ENCODE assay signal across 22 cellular contexts in genomic region chr10:74831518-74832120, GRCh38. TPM values are rescaled to one million over a fixed set of nuclear protein-coding genes. Genes with fewer than 3 reads are reported as not detected.
DNase-seq lines count a peak whose midpoint lies in the region; ATAC-seq and TF ChIP-seq lines count a peak whose summit lies in the region.
"Had no signal": no experiment of that assay in that cellular context is flagged by ENCODE, and none has a peak within 500 bp of the region (broad histone marks: within the 10 kb centered on the region; RNA-seq: fewer than 3 reads in every experiment).

No MANE protein-coding gene starts in this region.

- H3K27ac ChIP-seq in left ventricle myocardium inferior (replicated peaks) (peak overlapping the region; percentile 7), heart left ventricle (peak overlapping the region in 3 of 12 donors; percentile 9 to 39 (median 25)), PC-3 (ENCODE audit: low read length) (no peak overlapping the region), muscle layer of colon (ENCODE audit: low read depth, low read length) (peak overlapping the region; percentile 9), uterus (peak overlapping the region; percentile 9 to 40)
- H3K27ac ChIP-seq: brain microvascular endothelial cell, SK-N-MC had no signal

- H3K4me3 ChIP-seq in left ventricle myocardium inferior (no peak overlapping the region), heart left ventricle (no peak overlapping the region), PC-3 (ENCODE audit: low read length) (no peak overlapping the region), muscle layer of colon (ENCODE audit: low read depth in 1 of 2, low read length in 2 of 2) (no peak overlapping the region), uterus (no peak overlapping the region)
- H3K4me3 ChIP-seq: mucosa of descending colon, right atrium auricular region, SK-N-MC had no signal

- H3K4me2 ChIP-seq in PC-3 (ENCODE audit: low read length) = no peak overlapping the region

- no peaks in the 10 kb centered on the region for H3K9me2 ChIP-seq in PC-3 (replicated peaks; ENCODE audit: low read length)

- peaks cover 7% of the 10 kb centered on the region for H3F3A ChIP-seq in PC-3 (ENCODE audit: low read length, unreplicated experiment)

- TF ChIP-seq CTCF in left ventricle myocardium inferior (IDR thresholded peaks at IDR 0.05; ENCODE audit: borderline replicate concordance) (no peak), heart left ventricle (IDR thresholded peaks at IDR 0.05) (no peak), PC-3 (conservative IDR thresholded peaks at IDR 0.05; ENCODE audit: low read depth, low read length) (no peak), uterus (IDR thresholded peaks at IDR 0.05) (no peak)

- TF ChIP-seq POLR2A in heart left ventricle (IDR thresholded peaks at IDR 0.05) (no peak), uterus (IDR thresholded peaks at IDR 0.05) (no peak)

- H3K9me3 ChIP-seq in left ventricle myocardium inferior (replicated peaks) = no peaks in the 10 kb centered on the region
- peaks cover 0 to 5% (median 0%) of the 10 kb centered on the region in 12 donors for H3K9me3 ChIP-seq in heart left ventricle
- no peaks in the 10 kb centered on the region for H3K9me3 ChIP-seq in PC-3 (ENCODE audit: low read length)
- H3K9me3 ChIP-seq in muscle layer of colon (ENCODE audit: low read length) = no peaks in the 10 kb centered on the region
- no peaks in the 10 kb centered on the region for H3K9me3 ChIP-seq in uterus
- H3K9me3 ChIP-seq: mucosa of descending colon had no signal

- WGBS in heart left ventricle, 4 donors = 23 to 49% (median 42%) methylated on average over 1 of the region's 1 CpG

- no peak for ATAC-seq in heart left ventricle
- ATAC-seq in PC-3 = no peak
- ATAC-seq: mucosa of descending colon had no signal

- no peak for DNase-seq in left ventricle myocardium inferior
- no peak for DNase-seq in heart left ventricle
- DNase-seq in PC-3 = no peak
- DNase-seq in uterus = no peak
- DNase-seq in nucleus accumbens (lab: John Stamatoyannopoulos, UW) = no peak
- no peak for DNase-seq in NCI-H526 (lab: John Stamatoyannopoulos, UW)
- DNase-seq in SKM-1 treated with dmso at 0.1 percent for 144 hours (lab: John Stamatoyannopoulos, UW; ENCODE audit: unreplicated experiment) = no peak
- DNase-seq: ACHN; activated CD4-positive, CD25-positive, alpha-beta regulatory T cell; activated CD8-positive, alpha-beta memory T cell treated with anti-CD3 and anti-CD28 coated beads for 24 hours; brain microvascular endothelial cell; C1 segment of cervical spinal cord; endodermal cell; IMR-90; mucosa of descending colon; NCI-H1694; NCI-H226; stimulated activated CD8-positive, alpha-beta memory T cell treated with anti-CD3 and anti-CD28 coated beads, Interleukin-4, amount 100 ng/mL, for 48 hours; substantia nigra had no signal

- BruUV-seq in PC-3 (replicated peaks; lab: Mats Ljungman, UMichigan) = TSS peak; percentile 2

- peaks cover 71% of the 10 kb centered on the region for H3K4me1 ChIP-seq in left ventricle myocardium inferior
- H3K4me1 ChIP-seq in heart left ventricle = peaks cover 0 to 48% (median 27%) of the 10 kb centered on the region in 12 donors
- peaks cover 51% of the 10 kb centered on the region for H3K4me1 ChIP-seq in PC-3 (ENCODE audit: insufficient read depth, low read length)
- H3K4me1 ChIP-seq in muscle layer of colon (ENCODE audit: insufficient read depth, low read length) = peaks cover 55% of the 10 kb centered on the region
- no peaks in the 10 kb centered on the region for H3K4me1 ChIP-seq in uterus

- CTCF ChIA-PET in PC-3 (lab: Charles Lee) = interaction anchor here (0.6 kb wide), 1 partner anchor 409 kb away, joined by 8 read pairs; no protein-coding TSS in a partner anchor

- no peak overlapping the region for H3K9ac ChIP-seq in PC-3 (ENCODE audit: low read length)
- H3K9ac ChIP-seq in muscle layer of colon (ENCODE audit: low read length) = no peak overlapping the region

- H3K36me3 ChIP-seq in left ventricle myocardium inferior (no peaks in the 10 kb centered on the region), heart left ventricle (no peaks in the 10 kb centered on the region), PC-3 (ENCODE audit: low read depth, low read length) (peaks cover 11% of the 10 kb centered on the region), muscle layer of colon (ENCODE audit: insufficient read depth, low read length) (no peaks in the 10 kb centered on the region), uterus (no peaks in the 10 kb centered on the region)
- H3K36me3 ChIP-seq: brain microvascular endothelial cell, right atrium auricular region had no signal

- H3K27me3 ChIP-seq in left ventricle myocardium inferior (ENCODE audit: low read depth) = no peaks in the 10 kb centered on the region
- H3K27me3 ChIP-seq in heart left ventricle = no peaks in the 10 kb centered on the region
- no peaks in the 10 kb centered on the region for H3K27me3 ChIP-seq in PC-3 (ENCODE audit: low read length)
- no peaks in the 10 kb centered on the region for H3K27me3 ChIP-seq in muscle layer of colon (ENCODE audit: control insufficient read depth in 1 of 2, insufficient read depth in 2 of 2, low read length in 2 of 2)
- no peaks in the 10 kb centered on the region for H3K27me3 ChIP-seq in uterus
- H3K27me3 ChIP-seq: brain microvascular endothelial cell, right atrium auricular region had no signal

- peaks cover 94% of the 10 kb centered on the region for H3K79me2 ChIP-seq in PC-3 (ENCODE audit: low read length)

- POLR2A ChIA-PET in PC-3 (lab: Charles Lee; ENCODE audit: unreplicated experiment) = interaction anchor here (0.6 kb wide), 2 partner anchors 9 to 303 kb away, joined by 3 to 4 read pairs; no protein-coding TSS in a partner anchor

- intact Hi-C loops in left ventricle myocardium inferior (cut with micrococcal nuclease) (no loop called here), heart left ventricle (cut with DNase I) (no loop called here), PC-3 (cut with micrococcal nuclease) (no loop called here), uterus (cut with DNase I; ENCODE audit: low total_unique reads) (no loop called here)

- no peak overlapping the region for H2AFZ ChIP-seq in PC-3 (ENCODE audit: low read length)

- peaks cover 63% of the 10 kb centered on the region for H4K20me1 ChIP-seq in PC-3 (ENCODE audit: low read length)

RNA-seq across cellular contexts. Expression of gene KAT6B, which starts 5.2 kb away (rescaled TPM):
- total RNA-seq in left ventricle myocardium inferior (41.0 TPM), heart left ventricle (10 to 100 TPM; 36.8 to 61.3 (median 46.9) TPM), PC-3 (2014; rRNA removed) (83.0 and 94.5 TPM in 2 replicates), uterus (100 to 1,000 TPM in 1 of 4 donors, 10 to 100 TPM in 3; 29.1 to 159 (median 61.2) TPM)
- polyA plus RNA-seq in heart left ventricle = 10 to 100 TPM; 10.4 to 11.4 TPM
